Comparison of ENCODE assay signal across 2 cellular contexts in the genomic region with DNA sequence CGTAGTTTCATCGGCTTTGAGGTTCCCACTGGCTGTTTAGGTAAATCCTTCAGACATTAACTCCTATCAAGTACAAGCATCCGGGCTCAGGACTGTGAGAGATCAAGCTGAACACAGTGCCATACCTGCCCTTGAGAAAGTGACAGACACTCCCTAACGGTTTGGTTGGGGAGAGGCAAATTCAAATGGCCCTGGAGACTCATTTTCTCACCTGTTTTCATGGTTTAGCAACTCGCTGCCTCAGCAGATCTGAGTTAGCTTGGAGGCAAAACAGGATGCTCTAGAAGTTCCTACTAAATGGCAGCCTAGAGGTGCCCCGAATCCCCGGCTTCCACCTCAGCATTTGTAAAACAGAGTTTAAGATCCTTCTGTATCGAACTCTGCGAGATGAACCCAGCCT.
A peak's percentile ranks its signal among the peaks of the same experiment; 100 is the strongest.
TF ChIP-seq lines count a peak whose summit lies in the region.

No MANE protein-coding gene starts in this region.

TF ChIP-seq in HepG2, 621 proteins besides CTCF, POLR2A, EP300 and RAD21:
- TF ChIP-seq MAFK (conservative IDR thresholded peaks at IDR 0.05 in 1 of 2, IDR thresholded peaks at IDR 0.05 in 1 of 2; ENCODE audit: low read length in 2 of 2): peak; percentile 23 to 33; a peak in 2 of 4 replicates
- TF ChIP-seq, protein P1, sequence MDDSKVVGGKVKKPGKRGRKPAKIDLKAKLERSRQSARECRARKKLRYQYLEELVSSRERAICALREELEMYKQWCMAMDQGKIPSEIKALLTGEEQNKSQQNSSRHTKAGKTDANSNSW (CRISPR knock-in tag; IDR thresholded peaks at IDR 0.05; ENCODE audit: borderline replicate concordance): no peak

TF ChIP-seq in H1, 55 proteins besides CTCF, POLR2A, EP300 and RAD21:
- TF ChIP-seq MAFK (IDR thresholded peaks at IDR 0.05; ENCODE audit: low read depth, low read length) (peak; percentile 69; the same call in 1 of the 2 replicates), SIRT6 (IDR thresholded peaks at IDR 0.05; ENCODE audit: low read length) (no peak)
